In the genomic region with DNA sequence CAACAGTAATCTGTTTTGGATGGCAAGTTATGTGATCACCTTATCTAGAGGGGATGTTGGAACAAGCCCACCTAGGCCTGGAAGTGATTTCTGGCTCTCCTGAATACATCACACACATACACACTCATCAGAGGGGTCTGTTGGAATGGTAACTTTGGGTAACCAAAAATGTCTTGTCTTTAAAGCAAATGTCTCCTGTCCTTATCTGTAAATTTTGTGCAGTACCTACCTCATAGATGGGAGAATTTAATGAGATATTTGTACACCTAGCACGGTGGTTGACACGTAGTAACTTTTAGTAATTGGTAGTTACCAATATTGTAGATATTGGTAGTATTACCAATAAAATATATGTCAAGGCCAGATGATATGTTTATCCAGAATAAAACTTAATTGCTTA, we compare ENCODE assay signal across 27 cellular contexts. TPM values are rescaled to one million over a fixed set of nuclear protein-coding genes. Genes with fewer than 3 reads are reported as not detected.
DNase-seq lines count a peak whose midpoint lies in the region; ATAC-seq and TF ChIP-seq lines count a peak whose summit lies in the region.
"Had no signal": no experiment of that assay in that cellular context is flagged by ENCODE, and none has a peak within 500 bp of the region (broad histone marks: within the 10 kb centered on the region; RNA-seq: fewer than 3 reads in every experiment).

No MANE protein-coding gene starts in this region.

- TF ChIP-seq CTCF in HFFc6 (IDR thresholded peaks at IDR 0.05) (no peak), progenitor cell of endocrine pancreas (IDR thresholded peaks at IDR 0.05; ENCODE audit: unreplicated experiment) (no peak)

- H3K27ac Mint-ChIP-seq in activated naive CD8-positive, alpha-beta T cell = peak overlapping the region; percentile 67
- no peak overlapping the region for H3K27ac Mint-ChIP-seq in activated naive CD8-positive, alpha-beta T cell treated with anti-CD3 and anti-CD28 coated beads, Interleukin-2, amount 50 U/mL, for 24 hours
- peak overlapping the region; percentile 63; the same call in 1 of the 2 replicates for H3K27ac Mint-ChIP-seq in HFFc6
- H3K27ac Mint-ChIP-seq in effector memory CD8-positive, alpha-beta T cell = peak overlapping the region; percentile 20 to 68
- peak overlapping the region; percentile 61 for H3K27ac Mint-ChIP-seq in progenitor cell of endocrine pancreas
- H3K27ac Mint-ChIP-seq: activated naive CD4-positive, alpha-beta T cell treated with anti-CD3 and anti-CD28 coated beads for 36 hours had no signal

- no peaks in the 10 kb centered on the region for H3K9me3 Mint-ChIP-seq in activated naive CD8-positive, alpha-beta T cell (ENCODE audit: low read depth)
- H3K9me3 Mint-ChIP-seq in activated naive CD8-positive, alpha-beta T cell treated with anti-CD3 and anti-CD28 coated beads, Interleukin-2, amount 50 U/mL, for 24 hours = no peaks in the 10 kb centered on the region
- H3K9me3 Mint-ChIP-seq in HFFc6 (no peaks in the 10 kb centered on the region), progenitor cell of endocrine pancreas (ENCODE audit: low read depth) (no peaks in the 10 kb centered on the region)
- H3K9me3 Mint-ChIP-seq in effector memory CD8-positive, alpha-beta T cell = no peaks in the 10 kb centered on the region
- H3K9me3 Mint-ChIP-seq: activated naive CD4-positive, alpha-beta T cell treated with anti-CD3 and anti-CD28 coated beads for 36 hours; mesothelial cell of epicardium; type B pancreatic cell had no signal

- H3K4me3 Mint-ChIP-seq in activated naive CD8-positive, alpha-beta T cell = no peak overlapping the region
- no peak overlapping the region for H3K4me3 Mint-ChIP-seq in activated naive CD8-positive, alpha-beta T cell treated with anti-CD3 and anti-CD28 coated beads, Interleukin-2, amount 50 U/mL, for 24 hours
- H3K4me3 Mint-ChIP-seq in HFFc6 (no peak overlapping the region), progenitor cell of endocrine pancreas (ENCODE audit: low read depth) (no peak overlapping the region)
- no peak overlapping the region for H3K4me3 Mint-ChIP-seq in effector memory CD8-positive, alpha-beta T cell
- H3K4me3 Mint-ChIP-seq: activated naive CD4-positive, alpha-beta T cell treated with anti-CD3 and anti-CD28 coated beads for 36 hours; mesothelial cell of epicardium; type B pancreatic cell had no signal

- DNase-seq in activated naive CD8-positive, alpha-beta T cell treated with anti-CD3 and anti-CD28 coated beads, Interleukin-2, amount 50 U/mL, for 24 hours = no peak
- no peak for DNase-seq in HFFc6
- DNase-seq in effector memory CD8-positive, alpha-beta T cell = no peak
- DNase-seq in progenitor cell of endocrine pancreas (ENCODE audit: low spot score, unreplicated experiment) = no peak
- no peak for DNase-seq in stimulated activated CD4-positive, alpha-beta T cell treated with anti-CD3 and anti-CD28 coated beads, Interleukin-4, amount 100 ng/mL, for 24 hours
- no peak for DNase-seq in A172 (ENCODE audit: low spot score)
- no peak for DNase-seq in Right ventricle myocardium inferior (ENCODE audit: missing footprints)
- DNase-seq: activated naive CD4-positive, alpha-beta T cell treated with anti-CD3 and anti-CD28 coated beads for 36 hours; amygdala; DMS153; effector CD8-positive, alpha-beta T cell; erythroblast; glutamatergic neuron; H7; left ventricle myocardium superior; MV-4-11; NCI-H1436; NCI-H226; NCI-H526 treated with DMSO at 0.1 percent for 48 hours; NK-92 treated with Interleukin-12 subunit alpha and Interleukin-12 subunit beta, amount 100 ng/mL, for 24 hours; psoas muscle; Right ventricle myocardium superior; sigmoid colon; stimulated activated CD4-positive, alpha-beta T cell treated with anti-CD3 and anti-CD28 coated beads, Interleukin-4, amount 100 ng/mL, for 1 hour had no signal

- no peaks in the 10 kb centered on the region for H3K27me3 Mint-ChIP-seq in activated naive CD8-positive, alpha-beta T cell
- H3K27me3 Mint-ChIP-seq in activated naive CD8-positive, alpha-beta T cell treated with anti-CD3 and anti-CD28 coated beads, Interleukin-2, amount 50 U/mL, for 24 hours = no peaks in the 10 kb centered on the region
- H3K27me3 Mint-ChIP-seq in HFFc6 (ENCODE audit: insufficient read depth) = peaks cover 7% of the 10 kb centered on the region
- no peaks in the 10 kb centered on the region for H3K27me3 Mint-ChIP-seq in effector memory CD8-positive, alpha-beta T cell
- H3K27me3 Mint-ChIP-seq in progenitor cell of endocrine pancreas = no peaks in the 10 kb centered on the region
- H3K27me3 Mint-ChIP-seq: type B pancreatic cell had no signal

- intact Hi-C loops in Right ventricle myocardium inferior (cut with DNase I) = no loop called here

- H3K4me1 Mint-ChIP-seq in activated naive CD8-positive, alpha-beta T cell (ENCODE audit: low read depth) = peaks cover 83% of the 10 kb centered on the region
- peaks cover 77% of the 10 kb centered on the region for H3K4me1 Mint-ChIP-seq in activated naive CD8-positive, alpha-beta T cell treated with anti-CD3 and anti-CD28 coated beads, Interleukin-2, amount 50 U/mL, for 24 hours
- H3K4me1 Mint-ChIP-seq in HFFc6 (ENCODE audit: low read depth) = peaks cover 94% of the 10 kb centered on the region
- peaks cover 53 to 59% of the 10 kb centered on the region in 2 donors for H3K4me1 Mint-ChIP-seq in effector memory CD8-positive, alpha-beta T cell (ENCODE audit: low read depth in 2 of 2)
- H3K4me1 Mint-ChIP-seq in progenitor cell of endocrine pancreas (ENCODE audit: low read depth) = peaks cover 23% of the 10 kb centered on the region

- ATAC-seq in activated naive CD8-positive, alpha-beta T cell treated with anti-CD3 and anti-CD28 coated beads, Interleukin-2, amount 50 U/mL, for 24 hours = no peak
- no peak for ATAC-seq in effector memory CD8-positive, alpha-beta T cell (replicated peaks)
- ATAC-seq in Right ventricle myocardium inferior = no peak
- ATAC-seq: left ventricle myocardium superior, psoas muscle had no signal

- peaks cover 12% of the 10 kb centered on the region for H3K36me3 Mint-ChIP-seq in activated naive CD8-positive, alpha-beta T cell
- H3K36me3 Mint-ChIP-seq in activated naive CD8-positive, alpha-beta T cell treated with anti-CD3 and anti-CD28 coated beads, Interleukin-2, amount 50 U/mL, for 24 hours (ENCODE audit: low read depth) = peaks cover 68% of the 10 kb centered on the region
- H3K36me3 Mint-ChIP-seq in HFFc6 (ENCODE audit: low read depth) (peaks cover 58% of the 10 kb centered on the region), progenitor cell of endocrine pancreas (ENCODE audit: insufficient read depth) (peaks cover 30% of the 10 kb centered on the region)
- peaks cover 81% of the 10 kb centered on the region for H3K36me3 Mint-ChIP-seq in effector memory CD8-positive, alpha-beta T cell (ENCODE audit: insufficient read depth)

RNA-seq across cellular contexts. Expression of gene HAPSTR1, which starts 24.7 kb away (rescaled TPM):
- total RNA-seq in HFFc6 (2021; fragmentation: NEBNext Ultra II Directional; extraction: Animal tissue kit (Norgen Biotek cat#: 25700)) = 10 to 100 TPM; 65.0 to 77.4 (median 72.0) TPM
- total RNA-seq in progenitor cell of endocrine pancreas (77.6 and 79.7 TPM in 2 replicates), Right ventricle myocardium inferior (52.5 TPM)
- 66.3 and 79.6 TPM in 2 replicates for total RNA-seq in A172 (2014; rRNA removed; shearing (Covaris generic))
